25 cellular contexts compared by ENCODE assay signal in the genomic region with DNA sequence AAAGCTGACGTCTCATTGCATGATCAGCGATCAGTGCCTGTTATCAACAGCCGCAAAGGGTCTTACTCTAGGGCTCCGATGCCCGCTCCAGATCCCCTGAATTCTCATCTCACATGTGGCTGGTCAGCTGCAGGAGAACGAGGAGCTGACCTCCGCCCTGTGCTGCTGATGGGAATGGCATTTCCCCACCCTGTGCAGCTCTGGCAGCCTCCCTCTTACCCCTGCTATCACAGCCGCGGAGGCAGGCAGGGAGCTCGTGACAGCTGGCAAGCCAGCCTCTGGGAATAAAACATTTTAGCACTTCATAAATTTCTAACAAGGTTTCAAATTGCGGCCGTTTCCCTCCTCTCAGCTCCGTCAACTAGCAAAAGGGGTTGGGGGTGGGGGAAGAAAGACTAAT.
A peak's percentile ranks its signal among the peaks of the same experiment; 100 is the strongest.
DNase-seq lines count a peak whose midpoint lies in the region; FAIRE-seq and TF ChIP-seq lines count a peak whose summit lies in the region.
"Had no signal": no experiment of that assay in that cellular context is flagged by ENCODE, and none has a peak within 500 bp of the region (broad histone marks: within the 10 kb centered on the region; RNA-seq: fewer than 3 reads in every experiment).

No MANE protein-coding gene starts in this region.

- 49 to 59% (median 50%) methylated on average over 13 of the region's 13 CpGs for WGBS in small intestine, 3 donors

- H3K27me3 ChIP-seq in neural cell (ENCODE audit: insufficient read depth, low read depth, low read length) (no peaks in the 10 kb centered on the region), small intestine (ENCODE audit: control insufficient read depth in 2 of 2, insufficient read depth in 2 of 2, low read length in 2 of 2) (no peaks in the 10 kb centered on the region), HAP-1 (ENCODE audit: low read depth) (no peaks in the 10 kb centered on the region)
- H3K27me3 ChIP-seq: BLaER1, MG63 had no signal

- H3K4me1 ChIP-seq in small intestine (ENCODE audit: control insufficient read depth in 2 of 2, insufficient read depth in 1 of 2, low read depth in 1 of 2, low read length in 1 of 2) (no peaks in the 10 kb centered on the region), HAP-1 (no peaks in the 10 kb centered on the region)
- H3K4me1 ChIP-seq: BLaER1, spleen had no signal

- no peak for TF ChIP-seq RAD21 in neural cell (conservative IDR thresholded peaks at IDR 0.05)

- H3K9me3 ChIP-seq in neural cell (ENCODE audit: low read length) (no peaks in the 10 kb centered on the region), small intestine (ENCODE audit: control insufficient read depth, low read depth) (no peaks in the 10 kb centered on the region), HAP-1 (no peaks in the 10 kb centered on the region)
- H3K9me3 ChIP-seq: BLaER1, MG63 had no signal

- DNase-seq in EH (ENCODE audit: low read depth) (peak; percentile 16), NCI-H1694 (lab: John Stamatoyannopoulos, UW) (peak; percentile 86), NCI-H69 (lab: John Stamatoyannopoulos, UW) (peak; percentile 96), small intestine (no peak), HAP-1 (ENCODE audit: low spot score in 2 of 2) (no peak)
- DNase-seq in activated CD4-positive, alpha-beta T cell treated with anti-CD3 and anti-CD28 coated beads for 48 hours = no peak
- DNase-seq: activated CD4-positive, CD25-positive, alpha-beta regulatory T cell treated with anti-CD3 and anti-CD28 coated beads, Interleukin-2, amount 50 U/mL, for 72 hours; activated CD8-positive, alpha-beta T cell treated with anti-CD3 and anti-CD28 coated beads for 36 hours; COR-L47; effector CD4-positive, alpha-beta T cell; KBM-7; MG63; naive B cell; NCI-H2029 treated with DMSO at 0.1 percent for 48 hours; NCI-H510A treated with DMSO at 0.1 percent for 48 hours; RPMI8226; spleen; trophoblast cell had no signal

- no peaks in the 10 kb centered on the region for H3K79me2 ChIP-seq in neural cell (replicated peaks; ENCODE audit: insufficient read depth, low read length)

- FAIRE-seq in small intestine (lab: Jason Lieb, UNC) = no peak
- FAIRE-seq: bronchial epithelial cell, colon, GM12878, keratinocyte had no signal

- peak overlapping the region; percentile 69 for H3K27ac ChIP-seq in neural cell (ENCODE audit: low read length)
- H3K27ac ChIP-seq in small intestine (ENCODE audit: low read depth in 1 of 2, low read length in 1 of 2) = no peak overlapping the region
- H3K27ac ChIP-seq: BLaER1, epithelial cell of prostate, spleen had no signal

- H2AFZ ChIP-seq in neural cell (ENCODE audit: low read depth, low read length) = no peak overlapping the region

- H3K4me3 ChIP-seq in neural cell (ENCODE audit: low read length) = peak overlapping the region; percentile 51
- H3K4me3 ChIP-seq in small intestine (ENCODE audit: low read depth in 1 of 2, low read length in 2 of 2) = no peak overlapping the region
- no peak overlapping the region for H3K4me3 ChIP-seq in HAP-1
- H3K4me3 ChIP-seq: BLaER1, GM12878, MG63, spleen had no signal

- no peaks in the 10 kb centered on the region for H3K9me2 ChIP-seq in neural cell (ENCODE audit: insufficient read depth, low read length)

- H3K9ac ChIP-seq in neural cell (ENCODE audit: low read length) = peak overlapping the region; percentile 48
- H3K9ac ChIP-seq: BLaER1 had no signal

- no peaks in the 10 kb centered on the region for H3K36me3 ChIP-seq in neural cell (ENCODE audit: insufficient read depth, low read length)
- H3K36me3 ChIP-seq in small intestine (ENCODE audit: control insufficient read depth in 2 of 2, insufficient read depth in 2 of 2, low read length in 2 of 2) = no peaks in the 10 kb centered on the region
- H3K36me3 ChIP-seq in HAP-1 (replicated peaks) = no peaks in the 10 kb centered on the region
- H3K36me3 ChIP-seq: BLaER1, MG63, spleen had no signal

- in situ Hi-C loops in HAP-1 (cut with MboI; ENCODE audit: low sequenced_read_pairs) = no loop called here

- TF ChIP-seq EP300 in neural cell (conservative IDR thresholded peaks at IDR 0.05; ENCODE audit: poor library complexity, severe bottlenecking) = no peak

- no peaks in the 10 kb centered on the region for H4K20me1 ChIP-seq in neural cell (ENCODE audit: insufficient read depth)
- H4K20me1 ChIP-seq: BLaER1 had no signal

- H3F3A ChIP-seq in neural cell (ENCODE audit: insufficient read depth, low read length, poor library complexity, severe bottlenecking) = no peaks in the 10 kb centered on the region

- peak overlapping the region; percentile 60 for H3K4me2 ChIP-seq in neural cell (ENCODE audit: low read length)
- H3K4me2 ChIP-seq: BLaER1 had no signal

- no peak for TF ChIP-seq CTCF in neural cell (IDR thresholded peaks at IDR 0.05; ENCODE audit: poor library complexity, severe bottlenecking)

TF ChIP-seq in neural cell, 6 proteins besides CTCF, POLR2A, EP300 and RAD21:
- TF ChIP-seq TAF1 (IDR thresholded peaks at IDR 0.05; ENCODE audit: low read depth) (no peak), REST (IDR thresholded peaks at IDR 0.05; ENCODE audit: borderline replicate concordance) (no peak), POLR2AphosphoS5 (IDR thresholded peaks at IDR 0.05) (peak; percentile 44), EZH2 (IDR thresholded peaks at IDR 0.05; ENCODE audit: borderline replicate concordance, insufficient read depth, low read length, poor library complexity, severe bottlenecking) (no peak)

Comparison
In these comparisons a context has a peak if more than half of its experiments do, and no peak if none do; other contexts are left out.
1. DNase-seq: peak in EH (single experiment), NCI-H1694 (single experiment) and NCI-H69 (single experiment); none in small intestine (single experiment), HAP-1 (0 of 2) and activated CD4-positive, alpha-beta T cell treated with anti-CD3 and anti-CD28 coated beads for 48 hours (single experiment).